ENCODE assay signal across 8 cellular contexts in the genomic region with DNA sequence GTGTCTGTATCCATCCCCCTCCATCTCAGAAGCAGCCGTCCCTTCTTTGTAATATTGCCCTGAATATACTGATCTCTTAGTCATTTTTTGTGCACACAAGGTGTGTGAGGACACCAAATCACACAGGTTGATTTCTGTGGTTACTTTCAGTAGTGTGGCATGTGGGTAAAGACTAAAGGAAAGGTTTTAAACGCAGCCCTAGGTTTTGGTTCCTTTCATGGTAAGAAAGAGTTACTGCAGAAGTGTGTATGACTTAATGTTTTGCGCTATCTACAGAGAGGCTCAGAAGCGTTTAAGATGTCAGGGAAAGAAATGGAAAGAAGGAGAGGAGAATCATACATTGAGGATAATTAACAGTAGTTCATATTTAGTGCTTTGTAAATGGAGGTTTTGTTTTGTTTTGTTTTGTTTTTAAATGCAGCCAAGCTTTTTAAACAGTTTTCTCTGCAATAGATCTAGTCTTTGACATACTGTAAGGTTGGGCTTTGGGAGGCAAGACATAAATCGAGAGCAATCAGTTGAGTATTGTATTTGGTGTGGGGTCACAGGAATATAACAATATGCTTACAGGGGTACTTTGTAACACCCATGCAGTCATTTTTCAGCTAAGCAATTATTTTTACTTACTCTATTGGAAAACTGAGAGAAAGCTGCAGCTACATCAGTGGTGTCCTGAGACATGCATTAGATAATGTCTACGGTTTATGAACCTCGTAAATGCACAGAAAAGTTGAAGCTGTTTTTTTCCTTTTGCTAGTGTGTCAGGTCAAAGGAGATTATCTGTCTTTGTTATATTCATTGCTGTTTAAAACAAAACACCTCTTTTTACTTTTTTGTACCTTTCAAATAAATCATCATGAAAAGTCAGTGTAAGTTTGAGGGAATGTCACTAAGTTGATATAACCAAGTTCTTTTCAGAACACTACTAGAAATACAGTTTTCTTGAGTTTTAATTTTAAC. TPM values are rescaled to one million over a fixed set of nuclear protein-coding genes. Genes with fewer than 3 reads are reported as not detected.
DNase-seq lines count a peak whose midpoint lies in the region; ATAC-seq, FAIRE-seq and TF ChIP-seq lines count a peak whose summit lies in the region.

No MANE protein-coding gene starts in this region.

- peaks cover 0 to 23% (median 0%) of the 10 kb centered on the region in 7 donors for H3K27me3 ChIP-seq in heart right ventricle

- 44 to 54% methylated on average over 7 of the region's 7 CpGs for WGBS in heart right ventricle, 2 donors
- WGBS in urinary bladder, result 35% methylated on average over 7 of the region's 7 CpGs

- TF ChIP-seq CTCF in heart right ventricle (IDR thresholded peaks at IDR 0.05) (no peak), VCaP (conservative IDR thresholded peaks at IDR 0.05) (no peak)

- no peaks in the 10 kb centered on the region for H3K36me3 ChIP-seq in heart right ventricle
- no peaks in the 10 kb centered on the region for H3K36me3 ChIP-seq in urinary bladder (ENCODE audit: insufficient read depth)

- H3K27ac ChIP-seq in heart right ventricle (peak overlapping the region in 1 of 10 donors; percentile 81), VCaP (peak overlapping the region; percentile 80), urinary bladder (ENCODE audit: low read depth) (no peak overlapping the region)

- H3K9me3 ChIP-seq in heart right ventricle, result no peaks in the 10 kb centered on the region

- FAIRE-seq in H54 (lab: Jason Lieb, UNC), result no peak

- TF ChIP-seq POLR2A in H54 (IDR thresholded peaks at IDR 0.05; ENCODE audit: low read depth, low read length), result no peak

- H3K4me1 ChIP-seq in heart right ventricle (peaks cover 0 to 34% (median 26%) of the 10 kb centered on the region in 9 donors), urinary bladder (ENCODE audit: insufficient read depth) (no peaks in the 10 kb centered on the region)

- intact Hi-C loops in heart right ventricle (cut with DNase I) (loop anchor here in 5 of 10 donors (5.0 to 10.0 kb wide), 5 partner anchors 62 to 599 kb away; no protein-coding TSS in a partner anchor), Right ventricle myocardium superior (cut with DNase I) (no loop called here)

- no peak for DNase-seq in heart right ventricle
- DNase-seq in Right ventricle myocardium superior, result no peak
- peak; percentile 13 for DNase-seq in kidney tubule cell (ENCODE audit: low spot score)
- DNase-seq in NCI-H2107 treated with DMSO at 0.1 percent for 48 hours (lab: John Stamatoyannopoulos, UW; ENCODE audit: unreplicated experiment), result no peak
- no peak for DNase-seq in H54 (ENCODE audit: insufficient read length, low spot score)

- ATAC-seq in heart right ventricle (no peak), Right ventricle myocardium superior (ENCODE audit: poor library complexity) (no peak), HG02970 (IDR thresholded peaks at IDR 0.05; ENCODE audit: low FRiP score, unreplicated experiment) (no peak)

- H3K4me3 ChIP-seq in heart right ventricle, result peak overlapping the region in 9 of 10 donors; percentile 79 to 96 (median 84)
- H3K4me3 ChIP-seq in urinary bladder (ENCODE audit: low read depth, low read length), result peak overlapping the region; percentile 95

RNA-seq across cellular contexts. Expression of gene NBEA, which starts 1.9 kb away (rescaled TPM):
- total RNA-seq in heart right ventricle (10 to 100 TPM; 18.4 to 30.6 (median 26.3) TPM), Right ventricle myocardium superior (19.1 TPM), urinary bladder (84.3 TPM)
- polyA plus RNA-seq in heart right ventricle (1 to 10 TPM; 4.3 to 6.3 TPM), urinary bladder (16.9 TPM)
